1 cellular context compared by ENCODE assay signal in the genomic region with DNA sequence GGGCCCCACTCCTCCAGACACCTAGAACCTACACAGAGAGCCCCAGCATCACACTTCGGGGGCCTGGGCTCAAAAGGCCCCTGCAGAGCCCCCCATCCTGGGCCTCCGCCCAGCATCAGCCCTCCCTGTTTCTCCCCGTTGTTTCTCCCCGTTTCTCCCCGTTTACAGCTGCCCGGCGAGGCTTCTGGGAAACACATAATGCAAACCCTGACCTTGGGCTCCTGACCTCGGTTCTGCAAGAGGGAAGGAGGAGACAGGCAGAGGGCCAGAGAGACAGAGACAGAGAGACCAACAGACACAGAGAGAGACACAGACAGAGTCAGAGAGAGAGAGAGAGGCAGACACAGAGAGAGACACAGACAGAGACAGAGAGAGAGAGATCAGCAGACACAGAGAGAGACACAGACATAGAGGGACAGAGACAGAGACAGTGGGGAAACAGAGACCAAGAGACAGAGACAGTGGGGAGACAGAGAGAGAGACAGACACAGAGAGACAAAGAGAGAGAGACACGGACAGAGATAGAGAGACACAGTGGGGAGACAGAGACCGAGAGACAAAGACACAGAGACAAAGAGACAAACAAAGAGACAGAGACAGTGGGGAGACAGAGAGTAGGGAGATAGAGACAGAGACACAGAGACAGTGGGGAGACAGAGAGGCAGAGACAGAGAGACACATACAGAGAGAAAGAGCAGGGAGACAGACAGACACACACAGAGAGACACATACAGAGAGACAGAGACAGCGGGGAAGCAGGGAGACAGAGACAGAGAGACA.
TF ChIP-seq lines count a peak whose summit lies in the region.

No MANE protein-coding gene starts in this region.

TF ChIP-seq in WTC11, 78 proteins besides CTCF, POLR2A, EP300 and RAD21 (continued from another document):
- TF ChIP-seq, protein P1, sequence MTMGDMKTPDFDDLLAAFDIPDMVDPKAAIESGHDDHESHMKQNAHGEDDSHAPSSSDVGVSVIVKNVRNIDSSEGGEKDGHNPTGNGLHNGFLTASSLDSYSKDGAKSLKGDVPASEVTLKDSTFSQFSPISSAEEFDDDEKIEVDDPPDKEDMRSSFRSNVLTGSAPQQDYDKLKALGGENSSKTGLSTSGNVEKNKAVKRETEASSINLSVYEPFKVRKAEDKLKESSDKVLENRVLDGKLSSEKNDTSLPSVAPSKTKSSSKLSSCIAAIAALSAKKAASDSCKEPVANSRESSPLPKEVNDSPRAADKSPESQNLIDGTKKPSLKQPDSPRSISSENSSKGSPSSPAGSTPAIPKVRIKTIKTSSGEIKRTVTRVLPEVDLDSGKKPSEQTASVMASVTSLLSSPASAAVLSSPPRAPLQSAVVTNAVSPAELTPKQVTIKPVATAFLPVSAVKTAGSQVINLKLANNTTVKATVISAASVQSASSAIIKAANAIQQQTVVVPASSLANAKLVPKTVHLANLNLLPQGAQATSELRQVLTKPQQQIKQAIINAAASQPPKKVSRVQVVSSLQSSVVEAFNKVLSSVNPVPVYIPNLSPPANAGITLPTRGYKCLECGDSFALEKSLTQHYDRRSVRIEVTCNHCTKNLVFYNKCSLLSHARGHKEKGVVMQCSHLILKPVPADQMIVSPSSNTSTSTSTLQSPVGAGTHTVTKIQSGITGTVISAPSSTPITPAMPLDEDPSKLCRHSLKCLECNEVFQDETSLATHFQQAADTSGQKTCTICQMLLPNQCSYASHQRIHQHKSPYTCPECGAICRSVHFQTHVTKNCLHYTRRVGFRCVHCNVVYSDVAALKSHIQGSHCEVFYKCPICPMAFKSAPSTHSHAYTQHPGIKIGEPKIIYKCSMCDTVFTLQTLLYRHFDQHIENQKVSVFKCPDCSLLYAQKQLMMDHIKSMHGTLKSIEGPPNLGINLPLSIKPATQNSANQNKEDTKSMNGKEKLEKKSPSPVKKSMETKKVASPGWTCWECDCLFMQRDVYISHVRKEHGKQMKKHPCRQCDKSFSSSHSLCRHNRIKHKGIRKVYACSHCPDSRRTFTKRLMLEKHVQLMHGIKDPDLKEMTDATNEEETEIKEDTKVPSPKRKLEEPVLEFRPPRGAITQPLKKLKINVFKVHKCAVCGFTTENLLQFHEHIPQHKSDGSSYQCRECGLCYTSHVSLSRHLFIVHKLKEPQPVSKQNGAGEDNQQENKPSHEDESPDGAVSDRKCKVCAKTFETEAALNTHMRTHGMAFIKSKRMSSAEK (CRISPR knock-in tag; IDR thresholded peaks at IDR 0.05; ENCODE audit: borderline replicate concordance) = no peak
- TF ChIP-seq, protein P2, sequence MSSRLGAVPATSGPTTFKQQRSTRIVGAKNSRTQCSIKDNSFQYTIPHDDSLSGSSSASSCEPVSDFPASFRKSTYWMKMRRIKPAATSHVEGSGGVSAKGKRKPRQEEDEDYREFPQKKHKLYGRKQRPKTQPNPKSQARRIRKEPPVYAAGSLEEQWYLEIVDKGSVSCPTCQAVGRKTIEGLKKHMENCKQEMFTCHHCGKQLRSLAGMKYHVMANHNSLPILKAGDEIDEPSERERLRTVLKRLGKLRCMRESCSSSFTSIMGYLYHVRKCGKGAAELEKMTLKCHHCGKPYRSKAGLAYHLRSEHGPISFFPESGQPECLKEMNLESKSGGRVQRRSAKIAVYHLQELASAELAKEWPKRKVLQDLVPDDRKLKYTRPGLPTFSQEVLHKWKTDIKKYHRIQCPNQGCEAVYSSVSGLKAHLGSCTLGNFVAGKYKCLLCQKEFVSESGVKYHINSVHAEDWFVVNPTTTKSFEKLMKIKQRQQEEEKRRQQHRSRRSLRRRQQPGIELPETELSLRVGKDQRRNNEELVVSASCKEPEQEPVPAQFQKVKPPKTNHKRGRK (CRISPR knock-in tag; IDR thresholded peaks at IDR 0.05; ENCODE audit: borderline replicate concordance) = no peak
- no peak for TF ChIP-seq JAZF1 (CRISPR knock-in tag; IDR thresholded peaks at IDR 0.05)
